22 cellular contexts compared by ENCODE assay signal in the genomic region with DNA sequence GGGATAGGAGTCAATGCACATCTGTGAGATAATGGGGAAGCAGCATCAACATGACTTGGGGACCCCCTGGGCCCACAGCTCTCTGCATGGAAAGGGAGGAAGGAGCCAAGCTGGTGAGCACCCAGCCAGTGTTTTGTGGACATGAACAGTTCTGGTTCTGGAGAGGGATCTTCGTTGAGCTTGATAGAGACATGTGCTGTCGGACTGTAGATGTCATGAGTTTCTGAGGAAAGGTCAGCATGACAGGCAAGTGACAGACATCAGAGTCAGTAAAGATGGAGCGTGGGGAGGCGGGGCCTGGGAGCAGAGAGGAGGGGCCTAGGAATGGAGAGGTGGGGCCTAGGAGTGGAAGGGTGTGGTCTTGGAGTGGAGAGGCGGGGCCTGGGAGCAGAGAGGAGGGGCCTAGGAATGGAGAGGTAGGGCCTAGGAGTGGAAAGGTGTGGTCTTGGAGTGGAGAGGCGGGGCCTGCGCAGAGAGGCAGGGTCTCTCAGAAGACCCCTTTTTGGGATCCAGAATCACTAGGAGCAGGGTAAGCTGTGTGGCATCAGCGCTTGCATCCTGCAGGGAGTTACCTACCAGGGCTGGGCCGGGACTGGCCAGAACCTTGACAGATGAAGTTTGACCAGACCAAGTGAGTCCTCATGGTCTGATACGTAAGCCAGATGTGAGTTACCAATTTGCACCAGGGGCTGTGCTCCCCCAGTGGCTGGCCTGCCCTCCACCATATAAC. TPM values are rescaled to one million over a fixed set of nuclear protein-coding genes. Genes with fewer than 3 reads are reported as not detected.
DNase-seq lines count a peak whose midpoint lies in the region; ATAC-seq and TF ChIP-seq lines count a peak whose summit lies in the region.
"Had no signal": no experiment of that assay in that cellular context is flagged by ENCODE, and none has a peak within 500 bp of the region (broad histone marks: within the 10 kb centered on the region; RNA-seq: fewer than 3 reads in every experiment).

No MANE protein-coding gene starts in this region.

- H2AFZ ChIP-seq in mammary epithelial cell (ENCODE audit: low read depth, low read length): no peak overlapping the region

- ATAC-seq in stimulated activated naive B cell treated with anti-CD40 and anti-IgM and Interleukin-4, amounts not matched to agents 10 μg/mL and 1 μg/mL and 100 μg/mL, for 72 hours (replicated peaks): peak; percentile 50 to 84
- ATAC-seq: PC-3, right cardiac atrium had no signal

- peak; percentile 8 for DNase-seq in MCF 10A (ENCODE audit: unreplicated experiment)
- no peak for DNase-seq in mammary epithelial cell
- peak; percentile 39 for DNase-seq in NAMALWA (ENCODE audit: low spot score)
- no peak for DNase-seq in endothelial cell (ENCODE audit: low spot score)
- no peak for DNase-seq in stimulated activated naive B cell treated with anti-CD40 and anti-IgM and Interleukin-4, amounts not matched to agents 10 μg/mL and 1 μg/mL and 100 μg/mL, for 72 hours
- DNase-seq in NCI-H2081 treated with DMSO at 0.1 percent for 48 hours (lab: John Stamatoyannopoulos, UW): no peak
- no peak for DNase-seq in GM20000 (ENCODE audit: low spot score)
- DNase-seq in HuH-7.5 (ENCODE audit: low spot score): no peak
- DNase-seq: activated CD8-positive, alpha-beta memory T cell treated with anti-CD3 and anti-CD28 coated beads, Interleukin-2, amount 50 U/mL, for 48 hours; central memory CD4-positive, alpha-beta T cell; H9; immature natural killer cell; KG1; mesenchymal stem cell; NCI-H1105 treated with DMSO at 0.1 percent for 48 hours; NCI-H446 treated with DMSO at 0.1 percent for 48 hours; PC-3; right cardiac atrium; stimulated activated CD4-positive, alpha-beta T cell treated with anti-CD3 and anti-CD28 coated beads, Interleukin-4, amount 100 ng/mL, for 1 hour; transverse colon had no signal

- POLR2A ChIA-PET in MCF 10A (lab: Yijun Ruan, JAX): no interaction called here

- intact Hi-C loops in MCF 10A (cut with micrococcal nuclease) (no loop called here), mammary epithelial cell (cut with micrococcal nuclease) (no loop called here)

- H3K27me3 ChIP-seq in mammary epithelial cell (ENCODE audit: insufficient read depth, low read length): no peaks in the 10 kb centered on the region
- H3K27me3 ChIP-seq: transverse colon had no signal

- no peak overlapping the region for H3K27ac ChIP-seq in mammary epithelial cell (ENCODE audit: insufficient read depth, low read depth, low read length)
- H3K27ac ChIP-seq: transverse colon, VCaP had no signal

- H3K27me3 Mint-ChIP-seq in MCF 10A (ENCODE audit: insufficient read depth, unreplicated experiment) (no peaks in the 10 kb centered on the region), endothelial cell (ENCODE audit: unreplicated experiment) (peaks cover 12% of the 10 kb centered on the region)
- H3K27me3 Mint-ChIP-seq in stimulated activated naive B cell treated with anti-CD40 and anti-IgM and Interleukin-4, amounts not matched to agents 10 μg/mL and 1 μg/mL and 100 μg/mL, for 72 hours: no peaks in the 10 kb centered on the region

- H3K79me2 ChIP-seq in mammary epithelial cell (ENCODE audit: insufficient read depth, low read length): peaks cover 2% of the 10 kb centered on the region

- 96% methylated on average over 8 of the region's 10 CpGs for WGBS in mammary epithelial cell (ENCODE audit: low coverage, missing lambda C conversion rate)

- dilution Hi-C loops in mammary epithelial cell (cut with HindIII; ENCODE audit: low sequenced_read_pairs): no loop called here

- H3K4me3 ChIP-seq in mammary epithelial cell (replicated peaks in 1 of 3; ENCODE audit: insufficient read depth in 1 of 3, low read depth in 2 of 3, low read length in 3 of 3): no peak overlapping the region
- H3K4me3 ChIP-seq: transverse colon had no signal

- TF ChIP-seq CTCF in MCF 10A (IDR thresholded peaks at IDR 0.05; ENCODE audit: unreplicated experiment) (no peak), mammary epithelial cell (conservative IDR thresholded peaks at IDR 0.05 in 1 of 2, IDR thresholded peaks at IDR 0.05 in 1 of 2; ENCODE audit: extremely low read depth in 1 of 2, insufficient read depth in 1 of 2, low read depth in 1 of 2, low read length in 2 of 2) (no peak), endothelial cell (IDR thresholded peaks at IDR 0.05; ENCODE audit: unreplicated experiment) (no peak), GM20000 (IDR thresholded peaks at IDR 0.05; ENCODE audit: extremely low read depth, missing control alignments) (no peak)

- H3K9me3 Mint-ChIP-seq in MCF 10A (ENCODE audit: unreplicated experiment) (no peaks in the 10 kb centered on the region), endothelial cell (ENCODE audit: unreplicated experiment) (peaks cover 5% of the 10 kb centered on the region)
- peaks cover 7 to 8% of the 10 kb centered on the region in 2 donors for H3K9me3 Mint-ChIP-seq in stimulated activated naive B cell treated with anti-CD40 and anti-IgM and Interleukin-4, amounts not matched to agents 10 μg/mL and 1 μg/mL and 100 μg/mL, for 72 hours
- H3K9me3 Mint-ChIP-seq: H9, neural crest cell had no signal

- no peak overlapping the region for H3K27ac Mint-ChIP-seq in MCF 10A (ENCODE audit: low read depth, unreplicated experiment)
- H3K27ac Mint-ChIP-seq in endothelial cell (ENCODE audit: unreplicated experiment): no peak overlapping the region
- H3K27ac Mint-ChIP-seq in stimulated activated naive B cell treated with anti-CD40 and anti-IgM and Interleukin-4, amounts not matched to agents 10 μg/mL and 1 μg/mL and 100 μg/mL, for 72 hours: no peak overlapping the region

- no TSS peak for BruUV-seq in MCF 10A (replicated peaks; lab: Mats Ljungman, UMichigan)
- BruUV-seq in mammary epithelial cell (replicated peaks; lab: Mats Ljungman, UMichigan): no TSS peak

- CTCF ChIA-PET in MCF 10A (lab: Yijun Ruan, JAX): interaction anchor here (0.7 kb wide), 1 partner anchor 78 kb away, joined by 3 read pairs; no protein-coding TSS in a partner anchor
- CTCF ChIA-PET in mammary epithelial cell (lab: Charles Lee; ENCODE audit: low non-redundant PET): no interaction called here

- no peaks in the 10 kb centered on the region for H3K9me3 ChIP-seq in mammary epithelial cell (replicated peaks; ENCODE audit: insufficient read depth, low read length)
- H3K9me3 ChIP-seq: transverse colon had no signal

- no peaks in the 10 kb centered on the region for H3K4me1 ChIP-seq in mammary epithelial cell (ENCODE audit: insufficient read depth, low read length)
- H3K4me1 ChIP-seq: transverse colon had no signal

- H3K9ac ChIP-seq in mammary epithelial cell (ENCODE audit: insufficient read depth, low read length): no peak overlapping the region

- H3K4me2 ChIP-seq in mammary epithelial cell (ENCODE audit: insufficient read depth, low read depth, low read length): no peak overlapping the region

- no peaks in the 10 kb centered on the region for H4K20me1 ChIP-seq in mammary epithelial cell (ENCODE audit: insufficient read depth, low read length)

- no peaks in the 10 kb centered on the region for H3K4me1 Mint-ChIP-seq in MCF 10A (ENCODE audit: insufficient read depth, unreplicated experiment)
- H3K4me1 Mint-ChIP-seq in endothelial cell (ENCODE audit: unreplicated experiment): peaks cover 8% of the 10 kb centered on the region
- peaks cover 3 to 5% of the 10 kb centered on the region in 2 donors for H3K4me1 Mint-ChIP-seq in stimulated activated naive B cell treated with anti-CD40 and anti-IgM and Interleukin-4, amounts not matched to agents 10 μg/mL and 1 μg/mL and 100 μg/mL, for 72 hours
- H3K4me1 Mint-ChIP-seq: H9 had no signal

- no peak overlapping the region for H3K4me3 Mint-ChIP-seq in MCF 10A (ENCODE audit: unreplicated experiment)
- peak overlapping the region; percentile 72 for H3K4me3 Mint-ChIP-seq in endothelial cell (ENCODE audit: unreplicated experiment)
- no peak overlapping the region for H3K4me3 Mint-ChIP-seq in stimulated activated naive B cell treated with anti-CD40 and anti-IgM and Interleukin-4, amounts not matched to agents 10 μg/mL and 1 μg/mL and 100 μg/mL, for 72 hours
- H3K4me3 Mint-ChIP-seq: H9, immature natural killer cell, neural crest cell had no signal

- in situ Hi-C loops in mammary epithelial cell (cut with MboI; ENCODE audit: low sequenced_read_pairs in 2 of 2): no loop called here

- H3K36me3 ChIP-seq in mammary epithelial cell (ENCODE audit: insufficient read depth, low read length): peaks cover 19% of the 10 kb centered on the region

- H3K36me3 Mint-ChIP-seq in MCF 10A (ENCODE audit: insufficient read depth, unreplicated experiment) (peaks cover 52% of the 10 kb centered on the region), endothelial cell (ENCODE audit: low read depth, unreplicated experiment) (peaks cover 45% of the 10 kb centered on the region)
- peaks cover 71 to 92% of the 10 kb centered on the region in 2 donors for H3K36me3 Mint-ChIP-seq in stimulated activated naive B cell treated with anti-CD40 and anti-IgM and Interleukin-4, amounts not matched to agents 10 μg/mL and 1 μg/mL and 100 μg/mL, for 72 hours

RNA-seq across cellular contexts. Expression of a gene that starts 33.7 kb away (rescaled TPM):
- total RNA-seq in MCF 10A (2022): 74.5 and 85.7 TPM in 2 replicates
- 10 to 100 TPM; 51.3 to 77.1 TPM for total RNA-seq in mammary epithelial cell
- polyA plus RNA-seq in mammary epithelial cell: 38.2 TPM
- 28.3 TPM for polyA minus RNA-seq in mammary epithelial cell
- total RNA-seq in endothelial cell (ENCODE audit: unreplicated experiment): 74.0 TPM

RNA-seq across cellular contexts. Expression of a gene that starts 33.8 kb away (rescaled TPM):
- total RNA-seq in MCF 10A (2022) (37.8 and 41.2 TPM in 2 replicates), mammary epithelial cell (10 to 100 TPM; 22.8 to 26.2 TPM), endothelial cell (ENCODE audit: unreplicated experiment) (32.5 TPM)
- polyA plus RNA-seq in mammary epithelial cell: 7.9 TPM
- 16.2 TPM for polyA minus RNA-seq in mammary epithelial cell

RNA-seq across cellular contexts. Expression of a gene that starts 43.3 kb away (rescaled TPM):
- total RNA-seq in MCF 10A (2022) (not detected in 2 replicates), mammary epithelial cell (not detected), endothelial cell (ENCODE audit: unreplicated experiment) (not detected)
- polyA plus RNA-seq in mammary epithelial cell: not detected
- polyA minus RNA-seq in mammary epithelial cell: not detected
- total RNA-seq: PC-3, right cardiac atrium, transverse colon had no signal
- polyA plus RNA-seq: immature natural killer cell, right cardiac atrium had no signal

Comparison
In these comparisons a context has a peak if more than half of its experiments do, and no peak if none do; other contexts are left out.
1. DNase-seq: peak in MCF 10A (single experiment) and NAMALWA (single experiment); none in mammary epithelial cell (single experiment), endothelial cell (single experiment), stimulated activated naive B cell treated with anti-CD40 and anti-IgM and Interleukin-4, amounts not matched to agents 10 μg/mL and 1 μg/mL and 100 μg/mL, for 72 hours (single experiment), NCI-H2081 treated with DMSO at 0.1 percent for 48 hours (single experiment), GM20000 (single experiment) and HuH-7.5 (single experiment).